16 cellular contexts compared by ENCODE assay signal in genomic region chr6:14113951-14114350, GRCh38.
DNase-seq lines count a peak whose midpoint lies in the region; ATAC-seq and TF ChIP-seq lines count a peak whose summit lies in the region.
"Had no signal": no experiment of that assay in that cellular context is flagged by ENCODE, and none has a peak within 500 bp of the region (broad histone marks: within the 10 kb centered on the region; RNA-seq: fewer than 3 reads in every experiment).

No MANE protein-coding gene starts in this region.

- TF ChIP-seq POLR2A in GM18505 (IDR thresholded peaks at IDR 0.05; ENCODE audit: borderline replicate concordance, extremely low read depth, insufficient read depth, insufficient read length) = no peak

- ATAC-seq in GM21423 (IDR thresholded peaks at IDR 0.05; ENCODE audit: unreplicated experiment) = no peak
- no peak for ATAC-seq in HG03108 (IDR thresholded peaks at IDR 0.05; ENCODE audit: unreplicated experiment)
- ATAC-seq in GM18505 (IDR thresholded peaks at IDR 0.05; ENCODE audit: unreplicated experiment) = no peak

- DNase-seq in SIG-M5 treated with dmso at 0.1 percent for 504 hours (lab: John Stamatoyannopoulos, UW; ENCODE audit: unreplicated experiment) (peak; percentile 57), SIG-M5 (lab: John Stamatoyannopoulos, UW) (no peak), MV-4-11 (lab: John Stamatoyannopoulos, UW) (peak; percentile 45), foreskin melanocyte (peak; percentile 68), inferior parietal cortex (ENCODE audit: extremely low spot score) (no peak)
- DNase-seq: ACHN; BE2C; CD4-positive, alpha-beta memory T cell; COR-L47; DMS153; DMS79 treated with DMSO at 0.1 percent for 48 hours; EL; HCEC 1CT had no signal

Comparison
In these comparisons a context has a peak if more than half of its experiments do, and no peak if none do; other contexts are left out.
1. DNase-seq: peak in SIG-M5 treated with dmso at 0.1 percent for 504 hours (single experiment), MV-4-11 (single experiment) and foreskin melanocyte (single experiment); none in SIG-M5 (single experiment) and inferior parietal cortex (single experiment).